ENCODE assay signal across 13 cellular contexts in genomic region chr11:59201376-59201775, GRCh38. TPM values are rescaled to one million over a fixed set of nuclear protein-coding genes. Genes with fewer than 3 reads are reported as not detected.
DNase-seq lines count a peak whose midpoint lies in the region; ATAC-seq and TF ChIP-seq lines count a peak whose summit lies in the region.
"Had no signal": no experiment of that assay in that cellular context is flagged by ENCODE, and none has a peak within 500 bp of the region (broad histone marks: within the 10 kb centered on the region; RNA-seq: fewer than 3 reads in every experiment).

No MANE protein-coding gene starts in this region.

- H3K4me1 ChIP-seq in breast epithelium: no peaks in the 10 kb centered on the region
- no peaks in the 10 kb centered on the region for H3K4me1 ChIP-seq in Peyer's patch
- H3K4me1 ChIP-seq in foreskin keratinocyte: no peaks in the 10 kb centered on the region

- DNase-seq in MCF 10A (ENCODE audit: unreplicated experiment) (peak; percentile 41), breast epithelium (ENCODE audit: low spot score in 2 of 2) (no peak), Peyer's patch (no peak), foreskin keratinocyte (no peak), type B pancreatic cell (ENCODE audit: extremely low spot score, unreplicated experiment) (no peak), GOT3 (lab: John Stamatoyannopoulos, UW) (no peak)
- no peak for DNase-seq in stimulated activated CD4-positive, alpha-beta T cell treated with anti-CD3 and anti-CD28 coated beads, Interleukin-15, amount 100 ng/mL, for 24 hours
- DNase-seq: ACHN; NCI-H1048; NCI-H510A treated with DMSO at 0.1 percent for 48 hours; stimulated activated naive CD4-positive, alpha-beta T cell treated with Interleukin-2 at 50 U/mL for 16 hours had no signal

- H3K9me3 ChIP-seq in breast epithelium (no peaks in the 10 kb centered on the region), Peyer's patch (no peaks in the 10 kb centered on the region)

- H3K27ac ChIP-seq in breast epithelium (no peak overlapping the region), Peyer's patch (no peak overlapping the region), foreskin keratinocyte (no peak overlapping the region)

- no TSS peak for BruUV-seq in MCF 10A (replicated peaks; lab: Mats Ljungman, UMichigan)

- H3K27me3 Mint-ChIP-seq in MCF 10A (ENCODE audit: insufficient read depth, unreplicated experiment) (no peaks in the 10 kb centered on the region), type B pancreatic cell (no peaks in the 10 kb centered on the region)

- no peak overlapping the region for H3K4me3 Mint-ChIP-seq in MCF 10A (ENCODE audit: unreplicated experiment)
- H3K4me3 Mint-ChIP-seq in type B pancreatic cell: no peak overlapping the region

- TF ChIP-seq POLR2A in breast epithelium (IDR thresholded peaks at IDR 0.05): no peak
- no peak for TF ChIP-seq POLR2A in Peyer's patch (IDR thresholded peaks at IDR 0.05)

- H3K27ac Mint-ChIP-seq in MCF 10A (ENCODE audit: low read depth, unreplicated experiment) (peak overlapping the region; percentile 73), type B pancreatic cell (no peak overlapping the region)

- POLR2A ChIA-PET in MCF 10A (lab: Yijun Ruan, JAX): interaction anchor here (1.8 to 1.9 kb wide), 2 partner anchors 28 to 30 kb away, joined by 6 to 10 read pairs; partner anchors contain the start of gene DTX4

- H3K9me3 Mint-ChIP-seq in MCF 10A (ENCODE audit: unreplicated experiment): no peaks in the 10 kb centered on the region
- no peaks in the 10 kb centered on the region for H3K9me3 Mint-ChIP-seq in type B pancreatic cell

- H3K36me3 Mint-ChIP-seq in MCF 10A (ENCODE audit: insufficient read depth, unreplicated experiment) (peaks cover 34% of the 10 kb centered on the region), type B pancreatic cell (peaks cover 39% of the 10 kb centered on the region)

- peaks cover 19% of the 10 kb centered on the region for H3K4me1 Mint-ChIP-seq in MCF 10A (ENCODE audit: insufficient read depth, unreplicated experiment)
- H3K4me1 Mint-ChIP-seq in type B pancreatic cell (ENCODE audit: unreplicated experiment): no peaks in the 10 kb centered on the region

- intact Hi-C loops in MCF 10A (cut with micrococcal nuclease): no loop called here
- intact Hi-C loops in breast epithelium (cut with DNase I; ENCODE audit: low total_unique reads): no loop called here

- ATAC-seq in foreskin keratinocyte: peak; percentile 39
- ATAC-seq in HG02642 (IDR thresholded peaks at IDR 0.05; ENCODE audit: poor library complexity, unreplicated experiment): no peak

- H3K27me3 ChIP-seq in breast epithelium (no peaks in the 10 kb centered on the region), Peyer's patch (no peaks in the 10 kb centered on the region), foreskin keratinocyte (no peaks in the 10 kb centered on the region)

- H3K4me3 ChIP-seq in breast epithelium (no peak overlapping the region), Peyer's patch (no peak overlapping the region)

- TF ChIP-seq CTCF in MCF 10A (IDR thresholded peaks at IDR 0.05; ENCODE audit: unreplicated experiment): peak; percentile 14
- TF ChIP-seq CTCF in breast epithelium (IDR thresholded peaks at IDR 0.05): peak in 1 of 3 donors; percentile 23
- TF ChIP-seq CTCF in Peyer's patch (IDR thresholded peaks at IDR 0.05): peak in 4 of 6 experiments; percentile 26 to 29 (median 28)
- peak; percentile 50 for TF ChIP-seq CTCF in foreskin keratinocyte (conservative IDR thresholded peaks at IDR 0.05)
- TF ChIP-seq CTCF in type B pancreatic cell (conservative IDR thresholded peaks at IDR 0.05): peak; percentile 51

- CTCF ChIA-PET in MCF 10A (lab: Yijun Ruan, JAX): interaction anchor here (0.7 to 11.8 kb wide), 12 partner anchors 9 to 228 kb away, joined by 3 to 530 read pairs (median 5); partner anchors contain the start of genes DTX4 and MPEG1

- H3K36me3 ChIP-seq in breast epithelium (peaks cover 5% of the 10 kb centered on the region), Peyer's patch (peaks cover 0 to 30% (median 2%) of the 10 kb centered on the region in 3 donors)

RNA-seq across cellular contexts. Expression of gene MPEG1, which starts 11.4 kb away (rescaled TPM):
- total RNA-seq in MCF 10A (2022) (not detected in 2 replicates), breast epithelium (10 to 100 TPM in 2 of 3 donors, 1 to 10 TPM in 1; 2.6 to 65.4 (median 13.2) TPM), Peyer's patch (10 to 100 TPM in 1 of 4 donors, 1 to 10 TPM in 3; 3.5 to 51.2 (median 6.0) TPM), foreskin keratinocyte (not detected in 2 replicates), type B pancreatic cell (ENCODE audit: low replicate concordance) (not detected in 2 replicates)
- polyA plus RNA-seq in foreskin keratinocyte: not detected in 2 replicates
- total RNA-seq: T-helper 1 cell treated with Interleukin-12 subunit alpha and Interleukin-12 subunit beta and Interleukin-4 antibody, amounts not matched to agents 30 ng/mL and 1 ng/mL, for 36 hours had no signal

RNA-seq across cellular contexts. Expression of gene DTX4, which starts 29.4 kb away (rescaled TPM):
- total RNA-seq in MCF 10A (2022) (3.4 and 4.2 TPM in 2 replicates), breast epithelium (10 to 100 TPM in 2 of 3 donors, 1 to 10 TPM in 1; 7.5 to 22.9 (median 10.8) TPM), Peyer's patch (10 to 100 TPM; 41.3 to 93.8 (median 60.9) TPM), foreskin keratinocyte (5.7 and 6.2 TPM in 2 replicates), type B pancreatic cell (ENCODE audit: low replicate concordance) (55.3 and 79.2 TPM in 2 replicates)
- polyA plus RNA-seq in foreskin keratinocyte: 2.3 and 2.7 TPM in 2 replicates

RNA-seq across cellular contexts. Expression of gene FAM111A, which starts 58.7 kb away (rescaled TPM):
- total RNA-seq in MCF 10A (2022) (26.3 and 27.7 TPM in 2 replicates), breast epithelium (10 to 100 TPM; 37.0 to 48.0 (median 44.6) TPM), Peyer's patch (10 to 100 TPM; 43.0 to 96.6 (median 68.5) TPM), foreskin keratinocyte (37.2 and 40.8 TPM in 2 replicates), type B pancreatic cell (ENCODE audit: low replicate concordance) (28.4 and 29.1 TPM in 2 replicates)
- polyA plus RNA-seq in foreskin keratinocyte: 12.6 and 14.3 TPM in 2 replicates
